ENCODE assay signal across 1 cellular context in the genomic region with DNA sequence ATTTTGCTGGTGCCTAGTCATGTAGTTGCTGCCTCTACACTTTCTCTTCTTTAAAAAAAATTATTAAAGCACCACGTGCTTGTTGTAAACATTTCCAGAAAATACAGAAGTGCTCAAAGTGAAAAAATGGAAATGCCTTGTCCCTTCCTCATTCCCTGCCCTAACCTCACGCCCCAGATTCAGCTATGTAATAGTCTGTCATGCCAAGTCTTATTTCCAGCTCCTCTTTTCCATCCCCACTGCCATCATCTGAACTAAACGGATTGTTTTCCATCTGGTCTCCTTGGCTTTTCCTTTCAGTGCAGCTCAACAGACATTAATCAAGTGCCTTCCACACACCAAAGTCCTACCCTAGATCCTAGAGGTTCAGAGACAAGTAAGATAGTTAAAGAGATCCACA.
TF ChIP-seq lines count a peak whose summit lies in the region.

No MANE protein-coding gene starts in this region.

TF ChIP-seq in GM23338, 12 proteins besides CTCF, POLR2A, EP300 and RAD21 (continued from another document):
- TF ChIP-seq ZNF462 (CRISPR knock-in tag; IDR thresholded peaks at IDR 0.05): no peak
- no peak for TF ChIP-seq ZNF331 (CRISPR knock-in tag; IDR thresholded peaks at IDR 0.05; ENCODE audit: low read depth)
- no peak for TF ChIP-seq ETS1 (IDR thresholded peaks at IDR 0.05)
- TF ChIP-seq STAT1 (IDR thresholded peaks at IDR 0.05; ENCODE audit: unreplicated experiment): no peak
- no peak for TF ChIP-seq EZH2 (IDR thresholded peaks at IDR 0.05; ENCODE audit: low read depth, unreplicated experiment)
- TF ChIP-seq NANOG (IDR thresholded peaks at IDR 0.05; ENCODE audit: borderline replicate concordance): no peak
- TF ChIP-seq, protein P1, sequence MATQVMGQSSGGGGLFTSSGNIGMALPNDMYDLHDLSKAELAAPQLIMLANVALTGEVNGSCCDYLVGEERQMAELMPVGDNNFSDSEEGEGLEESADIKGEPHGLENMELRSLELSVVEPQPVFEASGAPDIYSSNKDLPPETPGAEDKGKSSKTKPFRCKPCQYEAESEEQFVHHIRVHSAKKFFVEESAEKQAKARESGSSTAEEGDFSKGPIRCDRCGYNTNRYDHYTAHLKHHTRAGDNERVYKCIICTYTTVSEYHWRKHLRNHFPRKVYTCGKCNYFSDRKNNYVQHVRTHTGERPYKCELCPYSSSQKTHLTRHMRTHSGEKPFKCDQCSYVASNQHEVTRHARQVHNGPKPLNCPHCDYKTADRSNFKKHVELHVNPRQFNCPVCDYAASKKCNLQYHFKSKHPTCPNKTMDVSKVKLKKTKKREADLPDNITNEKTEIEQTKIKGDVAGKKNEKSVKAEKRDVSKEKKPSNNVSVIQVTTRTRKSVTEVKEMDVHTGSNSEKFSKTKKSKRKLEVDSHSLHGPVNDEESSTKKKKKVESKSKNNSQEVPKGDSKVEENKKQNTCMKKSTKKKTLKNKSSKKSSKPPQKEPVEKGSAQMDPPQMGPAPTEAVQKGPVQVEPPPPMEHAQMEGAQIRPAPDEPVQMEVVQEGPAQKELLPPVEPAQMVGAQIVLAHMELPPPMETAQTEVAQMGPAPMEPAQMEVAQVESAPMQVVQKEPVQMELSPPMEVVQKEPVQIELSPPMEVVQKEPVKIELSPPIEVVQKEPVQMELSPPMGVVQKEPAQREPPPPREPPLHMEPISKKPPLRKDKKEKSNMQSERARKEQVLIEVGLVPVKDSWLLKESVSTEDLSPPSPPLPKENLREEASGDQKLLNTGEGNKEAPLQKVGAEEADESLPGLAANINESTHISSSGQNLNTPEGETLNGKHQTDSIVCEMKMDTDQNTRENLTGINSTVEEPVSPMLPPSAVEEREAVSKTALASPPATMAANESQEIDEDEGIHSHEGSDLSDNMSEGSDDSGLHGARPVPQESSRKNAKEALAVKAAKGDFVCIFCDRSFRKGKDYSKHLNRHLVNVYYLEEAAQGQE (IDR thresholded peaks at IDR 0.05; ENCODE audit: unreplicated experiment): no peak
- TF ChIP-seq ZNF114 (CRISPR knock-in tag; IDR thresholded peaks at IDR 0.05): no peak
